In genomic region chr10:5645944-5646617, GRCh38 we compare ENCODE assay signal across 15 cellular contexts. TPM values are rescaled to one million over a fixed set of nuclear protein-coding genes. Genes with fewer than 3 reads are reported as not detected.
DNase-seq lines count a peak whose midpoint lies in the region; ATAC-seq and TF ChIP-seq lines count a peak whose summit lies in the region.
"Had no signal": no experiment of that assay in that cellular context is flagged by ENCODE, and none has a peak within 500 bp of the region (broad histone marks: within the 10 kb centered on the region; RNA-seq: fewer than 3 reads in every experiment).

No MANE protein-coding gene starts in this region.

- H3K9me3 ChIP-seq in DOHH2 (ENCODE audit: control insufficient read depth, insufficient read depth, low read length) = no peaks in the 10 kb centered on the region
- no peaks in the 10 kb centered on the region for H3K9me3 ChIP-seq in liver (ENCODE audit: control insufficient read depth in 4 of 4, low read length in 3 of 4)

- DNase-seq in OCI-M1 (lab: John Stamatoyannopoulos, UW) = no peak
- DNase-seq in activated CD8-positive, alpha-beta memory T cell treated with anti-CD3 and anti-CD28 coated beads, Interleukin-2, amount 10 ng/mL, durations not matched to agents 7 days and 5 days = no peak
- DNase-seq: activated CD4-positive, alpha-beta T cell treated with anti-CD3 and anti-CD28 coated beads for 48 hours; brain microvascular endothelial cell; EL; NCI-H2029; NK-92 treated with Interleukin-12 subunit alpha and Interleukin-12 subunit beta, amount 100 ng/mL, for 24 hours had no signal

- no peaks in the 10 kb centered on the region for H3K27me3 Mint-ChIP-seq in dendritic cell treated with granulocyte-macrophage colony-stimulating factor and Interleukin-4, amounts not matched to agents 40 ng/mL and 50 ng/mL, for 4 days
- no peaks in the 10 kb centered on the region for H3K27me3 Mint-ChIP-seq in activated CD8-positive, alpha-beta memory T cell treated with anti-CD3 and anti-CD28 coated beads, Interleukin-2, amount 10 ng/mL, durations not matched to agents 7 days and 5 days

- no peaks in the 10 kb centered on the region for H4K20me1 ChIP-seq in DOHH2 (ENCODE audit: control insufficient read depth, insufficient read depth, low read depth, low read length)

- H3K79me2 ChIP-seq in DOHH2 (ENCODE audit: control insufficient read depth, low read length) = peaks cover 56% of the 10 kb centered on the region

- H3K4me2 ChIP-seq in DOHH2 (ENCODE audit: low read length) = peak overlapping the region; percentile 69

- no peak overlapping the region for H3K9ac ChIP-seq in liver (ENCODE audit: low read depth in 1 of 2, low read length in 2 of 2)

- intact Hi-C loops in dendritic cell treated with granulocyte-macrophage colony-stimulating factor and Interleukin-4, amounts not matched to agents 40 ng/mL and 50 ng/mL, for 4 days (cut with micrococcal nuclease) = no loop called here

- peak overlapping the region; percentile 42 for H3K4me3 ChIP-seq in DOHH2 (ENCODE audit: low read length)
- H3K4me3 ChIP-seq in liver (ENCODE audit: low read depth in 1 of 3, low read length in 3 of 3) = no peak overlapping the region
- no peak overlapping the region for H3K4me3 ChIP-seq in skin epidermis
- H3K4me3 ChIP-seq: K562, SK-N-MC had no signal

- H3K36me3 ChIP-seq in DOHH2 (ENCODE audit: control insufficient read depth, low read length) (peaks cover 91% of the 10 kb centered on the region), liver (ENCODE audit: control insufficient read depth in 4 of 4, insufficient read depth in 3 of 4, low read depth in 1 of 4, low read length in 3 of 4) (peaks cover 6 to 22% (median 12%) of the 10 kb centered on the region in 4 donors)
- H3K36me3 ChIP-seq: brain microvascular endothelial cell had no signal

- no peaks in the 10 kb centered on the region for H3K4me1 Mint-ChIP-seq in dendritic cell treated with granulocyte-macrophage colony-stimulating factor and Interleukin-4, amounts not matched to agents 40 ng/mL and 50 ng/mL, for 4 days (ENCODE audit: low read depth)
- no peaks in the 10 kb centered on the region for H3K4me1 Mint-ChIP-seq in activated CD8-positive, alpha-beta memory T cell treated with anti-CD3 and anti-CD28 coated beads, Interleukin-2, amount 10 ng/mL, durations not matched to agents 7 days and 5 days

- no peak overlapping the region for H3K4me3 Mint-ChIP-seq in dendritic cell treated with granulocyte-macrophage colony-stimulating factor and Interleukin-4, amounts not matched to agents 40 ng/mL and 50 ng/mL, for 4 days
- H3K4me3 Mint-ChIP-seq in activated CD8-positive, alpha-beta memory T cell treated with anti-CD3 and anti-CD28 coated beads, Interleukin-2, amount 10 ng/mL, durations not matched to agents 7 days and 5 days = no peak overlapping the region

- no peaks in the 10 kb centered on the region for H3K27me3 ChIP-seq in DOHH2 (ENCODE audit: control insufficient read depth, low read length)
- no peaks in the 10 kb centered on the region for H3K27me3 ChIP-seq in liver (ENCODE audit: control insufficient read depth in 4 of 4, insufficient read depth in 4 of 4, low read length in 3 of 4)
- H3K27me3 ChIP-seq: brain microvascular endothelial cell had no signal

- peaks cover 90% of the 10 kb centered on the region for H3K36me3 Mint-ChIP-seq in dendritic cell treated with granulocyte-macrophage colony-stimulating factor and Interleukin-4, amounts not matched to agents 40 ng/mL and 50 ng/mL, for 4 days (ENCODE audit: low read depth)
- no peaks in the 10 kb centered on the region for H3K36me3 Mint-ChIP-seq in activated CD8-positive, alpha-beta memory T cell treated with anti-CD3 and anti-CD28 coated beads, Interleukin-2, amount 10 ng/mL, durations not matched to agents 7 days and 5 days

- TF ChIP-seq CTCF in DOHH2 (IDR thresholded peaks at IDR 0.05; ENCODE audit: low read depth, low read length, poor library complexity, severe bottlenecking) (no peak), liver (IDR thresholded peaks at IDR 0.05; ENCODE audit: low read depth, low read length, missing input control) (no peak)

- H3K27ac ChIP-seq in DOHH2 (ENCODE audit: low read depth, low read length) = peak overlapping the region; percentile 90
- peak overlapping the region; percentile 63 to 76 for H3K27ac ChIP-seq in liver (ENCODE audit: low read depth in 1 of 2, low read length in 2 of 2)
- peak overlapping the region in 11 of 21 experiments; percentile 0 to 58 (median 35) for H3K27ac ChIP-seq in skin epidermis
- H3K27ac ChIP-seq: brain microvascular endothelial cell, SK-N-MC had no signal

- CTCF ChIA-PET in activated CD8-positive, alpha-beta memory T cell treated with anti-CD3 and anti-CD28 coated beads, Interleukin-2, amount 10 ng/mL, durations not matched to agents 7 days and 5 days (lab: Charles Lee) = interaction anchor here (1.1 to 1.3 kb wide), 3 partner anchors 11 to 23 kb away, joined by 3 read pairs; no protein-coding TSS in a partner anchor

- no peaks in the 10 kb centered on the region for H3K9me3 Mint-ChIP-seq in dendritic cell treated with granulocyte-macrophage colony-stimulating factor and Interleukin-4, amounts not matched to agents 40 ng/mL and 50 ng/mL, for 4 days
- H3K9me3 Mint-ChIP-seq in activated CD8-positive, alpha-beta memory T cell treated with anti-CD3 and anti-CD28 coated beads, Interleukin-2, amount 10 ng/mL, durations not matched to agents 7 days and 5 days (ENCODE audit: low read depth) = no peaks in the 10 kb centered on the region

- TF ChIP-seq RAD21 in liver (IDR thresholded peaks at IDR 0.05) = no peak

- ATAC-seq in activated CD8-positive, alpha-beta memory T cell treated with anti-CD3 and anti-CD28 coated beads, Interleukin-2, amount 10 ng/mL, durations not matched to agents 7 days and 5 days = no peak
- ATAC-seq in GM18861 (IDR thresholded peaks at IDR 0.05; ENCODE audit: unreplicated experiment) = no peak
- ATAC-seq in GM19023 (IDR thresholded peaks at IDR 0.05; ENCODE audit: unreplicated experiment) = no peak
- ATAC-seq: K562 had no signal

- no peaks in the 10 kb centered on the region for H3K9me2 ChIP-seq in DOHH2 (replicated peaks; ENCODE audit: control insufficient read depth, low read length)

- peak overlapping the region; percentile 26 for H3K27ac Mint-ChIP-seq in dendritic cell treated with granulocyte-macrophage colony-stimulating factor and Interleukin-4, amounts not matched to agents 40 ng/mL and 50 ng/mL, for 4 days
- no peak overlapping the region for H3K27ac Mint-ChIP-seq in activated CD8-positive, alpha-beta memory T cell treated with anti-CD3 and anti-CD28 coated beads, Interleukin-2, amount 10 ng/mL, durations not matched to agents 7 days and 5 days

- H3K4me1 ChIP-seq in DOHH2 (ENCODE audit: control insufficient read depth, low read length) (peaks cover 45% of the 10 kb centered on the region), liver (ENCODE audit: control insufficient read depth in 4 of 4, insufficient read depth in 4 of 4, low read length in 3 of 4) (peaks cover 7 to 28% (median 26%) of the 10 kb centered on the region in 4 donors)

- WGBS in liver = 72% methylated on average over 21 of the region's 21 CpGs

- H3F3A ChIP-seq in DOHH2 (ENCODE audit: control insufficient read depth, insufficient read depth) = peaks cover 25% of the 10 kb centered on the region

TF ChIP-seq in liver, 16 proteins besides CTCF, POLR2A, EP300 and RAD21:
- TF ChIP-seq RXRA (IDR thresholded peaks at IDR 0.05) (peak in 1 of 2 donors; percentile 14), TAF1 (conservative IDR thresholded peaks at IDR 0.05) (no peak), SP1 (IDR thresholded peaks at IDR 0.05) (peak; percentile 21), NR2F2 (IDR thresholded peaks at IDR 0.05) (peak; percentile 48)

RNA-seq across cellular contexts. Expression of gene ASB13, which starts 20.3 kb away (rescaled TPM):
- total RNA-seq in liver = 10 to 100 TPM in 1 of 2 donors, 1 to 10 TPM in 1; 8.5 to 48.3 TPM
- 10 to 100 TPM; 40.8 to 44.2 TPM for polyA plus RNA-seq in liver
- total RNA-seq in activated CD8-positive, alpha-beta memory T cell treated with anti-CD3 and anti-CD28 coated beads, Interleukin-2, amount 10 ng/mL, durations not matched to agents 7 days and 5 days = 1 to 10 TPM; 4.4 to 8.0 TPM

RNA-seq across cellular contexts. Expression of gene TASOR2, which starts 38.6 kb away (rescaled TPM):
- 10 to 100 TPM; 18.9 to 40.3 TPM for total RNA-seq in liver
- polyA plus RNA-seq in liver = 1 to 10 TPM; 7.6 to 9.5 TPM
- total RNA-seq in activated CD8-positive, alpha-beta memory T cell treated with anti-CD3 and anti-CD28 coated beads, Interleukin-2, amount 10 ng/mL, durations not matched to agents 7 days and 5 days = 10 to 100 TPM; 52.0 to 56.0 TPM

Comparison
In these comparisons a context has a peak if more than half of its experiments do, and no peak if none do; other contexts are left out.
1. H3K27ac ChIP-seq: peak in every context shown above with its lines; median percentile 90 in DOHH2; 70 in liver; 35 in skin epidermis.